In the genomic region with DNA sequence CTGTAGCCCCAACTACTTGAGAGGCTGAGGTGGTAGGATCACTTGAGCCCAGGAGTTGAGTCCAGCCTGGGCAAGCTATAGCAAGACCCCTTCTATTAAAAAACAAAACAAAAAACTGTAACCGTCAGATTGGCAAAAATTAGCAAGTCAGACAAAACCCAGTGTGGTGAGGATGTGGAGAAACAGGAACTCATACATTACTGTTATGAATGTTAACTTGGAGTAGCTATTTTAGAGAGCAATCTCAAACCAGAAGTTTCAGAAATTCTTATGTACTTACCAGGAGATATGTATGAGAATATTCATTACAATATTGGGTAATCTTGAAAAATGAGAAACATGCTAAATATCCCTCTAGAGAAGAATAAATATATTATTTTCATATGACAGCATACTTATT, we compare ENCODE assay signal across 1 cellular context.
TF ChIP-seq lines count a peak whose summit lies in the region.

No MANE protein-coding gene starts in this region.

TF ChIP-seq in GM23338, 12 proteins besides CTCF, POLR2A, EP300 and RAD21 (continued from another document):
- TF ChIP-seq, protein P1, sequence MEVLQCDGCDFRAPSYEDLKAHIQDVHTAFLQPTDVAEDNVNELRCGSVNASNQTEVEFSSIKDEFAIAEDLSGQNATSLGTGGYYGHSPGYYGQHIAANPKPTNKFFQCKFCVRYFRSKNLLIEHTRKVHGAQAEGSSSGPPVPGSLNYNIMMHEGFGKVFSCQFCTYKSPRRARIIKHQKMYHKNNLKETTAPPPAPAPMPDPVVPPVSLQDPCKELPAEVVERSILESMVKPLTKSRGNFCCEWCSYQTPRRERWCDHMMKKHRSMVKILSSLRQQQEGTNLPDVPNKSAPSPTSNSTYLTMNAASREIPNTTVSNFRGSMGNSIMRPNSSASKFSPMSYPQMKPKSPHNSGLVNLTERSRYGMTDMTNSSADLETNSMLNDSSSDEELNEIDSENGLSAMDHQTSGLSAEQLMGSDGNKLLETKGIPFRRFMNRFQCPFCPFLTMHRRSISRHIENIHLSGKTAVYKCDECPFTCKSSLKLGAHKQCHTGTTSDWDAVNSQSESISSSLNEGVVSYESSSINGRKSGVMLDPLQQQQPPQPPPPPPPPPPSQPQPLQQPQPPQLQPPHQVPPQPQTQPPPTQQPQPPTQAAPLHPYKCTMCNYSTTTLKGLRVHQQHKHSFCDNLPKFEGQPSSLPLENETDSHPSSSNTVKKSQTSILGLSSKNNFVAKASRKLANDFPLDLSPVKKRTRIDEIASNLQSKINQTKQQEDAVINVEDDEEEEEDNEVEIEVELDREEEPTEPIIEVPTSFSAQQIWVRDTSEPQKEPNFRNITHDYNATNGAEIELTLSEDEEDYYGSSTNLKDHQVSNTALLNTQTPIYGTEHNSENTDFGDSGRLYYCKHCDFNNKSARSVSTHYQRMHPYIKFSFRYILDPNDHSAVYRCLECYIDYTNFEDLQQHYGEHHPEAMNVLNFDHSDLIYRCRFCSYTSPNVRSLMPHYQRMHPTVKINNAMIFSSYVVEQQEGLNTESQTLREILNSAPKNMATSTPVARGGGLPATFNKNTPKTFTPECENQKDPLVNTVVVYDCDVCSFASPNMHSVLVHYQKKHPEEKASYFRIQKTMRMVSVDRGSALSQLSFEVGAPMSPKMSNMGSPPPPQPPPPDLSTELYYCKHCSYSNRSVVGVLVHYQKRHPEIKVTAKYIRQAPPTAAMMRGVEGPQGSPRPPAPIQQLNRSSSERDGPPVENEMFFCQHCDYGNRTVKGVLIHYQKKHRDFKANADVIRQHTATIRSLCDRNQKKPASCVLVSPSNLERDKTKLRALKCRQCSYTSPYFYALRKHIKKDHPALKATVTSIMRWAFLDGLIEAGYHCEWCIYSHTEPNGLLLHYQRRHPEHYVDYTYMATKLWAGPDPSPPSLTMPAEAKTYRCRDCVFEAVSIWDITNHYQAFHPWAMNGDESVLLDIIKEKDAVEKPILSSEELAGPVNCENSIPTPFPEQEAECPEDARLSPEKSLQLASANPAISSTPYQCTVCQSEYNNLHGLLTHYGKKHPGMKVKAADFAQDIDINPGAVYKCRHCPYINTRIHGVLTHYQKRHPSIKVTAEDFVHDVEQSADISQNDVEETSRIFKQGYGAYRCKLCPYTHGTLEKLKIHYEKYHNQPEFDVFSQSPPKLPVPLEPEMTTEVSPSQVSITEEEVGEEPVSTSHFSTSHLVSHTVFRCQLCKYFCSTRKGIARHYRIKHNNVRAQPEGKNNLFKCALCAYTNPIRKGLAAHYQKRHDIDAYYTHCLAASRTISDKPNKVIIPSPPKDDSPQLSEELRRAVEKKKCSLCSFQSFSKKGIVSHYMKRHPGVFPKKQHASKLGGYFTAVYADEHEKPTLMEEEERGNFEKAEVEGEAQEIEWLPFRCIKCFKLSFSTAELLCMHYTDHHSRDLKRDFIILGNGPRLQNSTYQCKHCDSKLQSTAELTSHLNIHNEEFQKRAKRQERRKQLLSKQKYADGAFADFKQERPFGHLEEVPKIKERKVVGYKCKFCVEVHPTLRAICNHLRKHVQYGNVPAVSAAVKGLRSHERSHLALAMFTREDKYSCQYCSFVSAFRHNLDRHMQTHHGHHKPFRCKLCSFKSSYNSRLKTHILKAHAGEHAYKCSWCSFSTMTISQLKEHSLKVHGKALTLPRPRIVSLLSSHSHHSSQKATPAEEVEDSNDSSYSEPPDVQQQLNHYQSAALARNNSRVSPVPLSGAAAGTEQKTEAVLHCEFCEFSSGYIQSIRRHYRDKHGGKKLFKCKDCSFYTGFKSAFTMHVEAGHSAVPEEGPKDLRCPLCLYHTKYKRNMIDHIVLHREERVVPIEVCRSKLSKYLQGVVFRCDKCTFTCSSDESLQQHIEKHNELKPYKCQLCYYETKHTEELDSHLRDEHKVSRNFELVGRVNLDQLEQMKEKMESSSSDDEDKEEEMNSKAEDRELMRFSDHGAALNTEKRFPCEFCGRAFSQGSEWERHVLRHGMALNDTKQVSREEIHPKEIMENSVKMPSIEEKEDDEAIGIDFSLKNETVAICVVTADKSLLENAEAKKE (CRISPR knock-in tag; IDR thresholded peaks at IDR 0.05): no peak
- no peak for TF ChIP-seq STAT1 (IDR thresholded peaks at IDR 0.05; ENCODE audit: unreplicated experiment)
- TF ChIP-seq, protein P2, sequence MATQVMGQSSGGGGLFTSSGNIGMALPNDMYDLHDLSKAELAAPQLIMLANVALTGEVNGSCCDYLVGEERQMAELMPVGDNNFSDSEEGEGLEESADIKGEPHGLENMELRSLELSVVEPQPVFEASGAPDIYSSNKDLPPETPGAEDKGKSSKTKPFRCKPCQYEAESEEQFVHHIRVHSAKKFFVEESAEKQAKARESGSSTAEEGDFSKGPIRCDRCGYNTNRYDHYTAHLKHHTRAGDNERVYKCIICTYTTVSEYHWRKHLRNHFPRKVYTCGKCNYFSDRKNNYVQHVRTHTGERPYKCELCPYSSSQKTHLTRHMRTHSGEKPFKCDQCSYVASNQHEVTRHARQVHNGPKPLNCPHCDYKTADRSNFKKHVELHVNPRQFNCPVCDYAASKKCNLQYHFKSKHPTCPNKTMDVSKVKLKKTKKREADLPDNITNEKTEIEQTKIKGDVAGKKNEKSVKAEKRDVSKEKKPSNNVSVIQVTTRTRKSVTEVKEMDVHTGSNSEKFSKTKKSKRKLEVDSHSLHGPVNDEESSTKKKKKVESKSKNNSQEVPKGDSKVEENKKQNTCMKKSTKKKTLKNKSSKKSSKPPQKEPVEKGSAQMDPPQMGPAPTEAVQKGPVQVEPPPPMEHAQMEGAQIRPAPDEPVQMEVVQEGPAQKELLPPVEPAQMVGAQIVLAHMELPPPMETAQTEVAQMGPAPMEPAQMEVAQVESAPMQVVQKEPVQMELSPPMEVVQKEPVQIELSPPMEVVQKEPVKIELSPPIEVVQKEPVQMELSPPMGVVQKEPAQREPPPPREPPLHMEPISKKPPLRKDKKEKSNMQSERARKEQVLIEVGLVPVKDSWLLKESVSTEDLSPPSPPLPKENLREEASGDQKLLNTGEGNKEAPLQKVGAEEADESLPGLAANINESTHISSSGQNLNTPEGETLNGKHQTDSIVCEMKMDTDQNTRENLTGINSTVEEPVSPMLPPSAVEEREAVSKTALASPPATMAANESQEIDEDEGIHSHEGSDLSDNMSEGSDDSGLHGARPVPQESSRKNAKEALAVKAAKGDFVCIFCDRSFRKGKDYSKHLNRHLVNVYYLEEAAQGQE (IDR thresholded peaks at IDR 0.05; ENCODE audit: unreplicated experiment): no peak
TF ChIP-seq in GM23338: peak in this region for 0.
